Comparison of ENCODE assay signal across 8 cellular contexts in genomic region chr6:52361945-52362442, GRCh38. TPM values are rescaled to one million over a fixed set of nuclear protein-coding genes. Genes with fewer than 3 reads are reported as not detected.
A peak's percentile ranks its signal among the peaks of the same experiment; 100 is the strongest.
DNase-seq lines count a peak whose midpoint lies in the region; ATAC-seq and TF ChIP-seq lines count a peak whose summit lies in the region.

A gene with protein sequence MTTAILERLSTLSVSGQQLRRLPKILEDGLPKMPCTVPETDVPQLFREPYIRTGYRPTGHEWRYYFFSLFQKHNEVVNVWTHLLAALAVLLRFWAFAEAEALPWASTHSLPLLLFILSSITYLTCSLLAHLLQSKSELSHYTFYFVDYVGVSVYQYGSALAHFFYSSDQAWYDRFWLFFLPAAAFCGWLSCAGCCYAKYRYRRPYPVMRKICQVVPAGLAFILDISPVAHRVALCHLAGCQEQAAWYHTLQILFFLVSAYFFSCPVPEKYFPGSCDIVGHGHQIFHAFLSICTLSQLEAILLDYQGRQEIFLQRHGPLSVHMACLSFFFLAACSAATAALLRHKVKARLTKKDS (plus strand): TSS chr6:52362151. CDS start chr6:52403214, 41,063 bp downstream.

- H3K27ac Mint-ChIP-seq in GM23338: peak within 1 kb of the TSS; percentile 75
- H3K27ac Mint-ChIP-seq in progenitor cell of endocrine pancreas: peak within 1 kb of the TSS; percentile 80

- H2AFZ ChIP-seq in GM23338: peak within 1 kb of the TSS; percentile 98

- H3K27me3 Mint-ChIP-seq in GM23338 (ENCODE audit: insufficient read depth, low read depth, poor library complexity) (peaks cover 16% of the 10 kb centered on the region), progenitor cell of endocrine pancreas (peaks cover 20% of the 10 kb centered on the region)

- TF ChIP-seq CTCF in GM23338 (conservative IDR thresholded peaks at IDR 0.05; ENCODE audit: low read depth in 2 of 2) (no peak), left ventricle myocardium inferior (IDR thresholded peaks at IDR 0.05; ENCODE audit: borderline replicate concordance) (peak; percentile 19), progenitor cell of endocrine pancreas (IDR thresholded peaks at IDR 0.05; ENCODE audit: unreplicated experiment) (no peak), upper lobe of left lung (IDR thresholded peaks at IDR 0.05) (peak in 3 of 6 experiments; percentile 4 to 57 (median 41))

- H3K9me3 ChIP-seq in ES-I3 (ENCODE audit: control insufficient read depth, insufficient read depth, low read length) (no peaks in the 10 kb centered on the region), left ventricle myocardium inferior (replicated peaks) (no peaks in the 10 kb centered on the region), upper lobe of left lung (no peaks in the 10 kb centered on the region)

- H3K4me3 ChIP-seq in GM23338 (peak within 1 kb of the TSS; percentile 98), left ventricle myocardium inferior (peak within 1 kb of the TSS; percentile 82), upper lobe of left lung (peak within 1 kb of the TSS; percentile 43 to 99 (median 85))

- WGBS in upper lobe of left lung, 2 donors: 0 to 1% methylated on average over 3 to 35 of the region's 69 CpGs

- H3K9me3 Mint-ChIP-seq in GM23338 (no peaks in the 10 kb centered on the region), progenitor cell of endocrine pancreas (ENCODE audit: low read depth) (no peaks in the 10 kb centered on the region)

- peak in 2 of 4 donors; percentile 62 to 84 for TF ChIP-seq POLR2A in upper lobe of left lung (IDR thresholded peaks at IDR 0.05)

- peaks cover 7% of the 10 kb centered on the region for H3K79me2 ChIP-seq in GM23338 (replicated peaks; ENCODE audit: insufficient read depth)

- peaks cover 4% of the 10 kb centered on the region; the same call in 1 of the 2 replicates for H3K9me2 ChIP-seq in GM23338 (ENCODE audit: insufficient read depth)

- intact Hi-C loops in left ventricle myocardium inferior (cut with micrococcal nuclease): no loop called here

- peak within 1 kb of the TSS; percentile 94 for H3K4me2 ChIP-seq in GM23338

- H4K20me1 ChIP-seq in GM23338 (replicated peaks; ENCODE audit: insufficient read depth): peaks cover 9% of the 10 kb centered on the region; the same call in 1 of the 2 replicates

- no peak within 1 kb of the TSS for H3K27ac ChIP-seq in GM23338 (ENCODE audit: low read depth)
- H3K27ac ChIP-seq in left ventricle myocardium inferior (replicated peaks): peak within 1 kb of the TSS; percentile 77
- peak within 1 kb of the TSS; percentile 56 to 88 (median 78) for H3K27ac ChIP-seq in upper lobe of left lung

- H3K36me3 ChIP-seq in ES-I3 (ENCODE audit: insufficient read depth, low read length) (no peaks in the 10 kb centered on the region), GM23338 (ENCODE audit: insufficient read depth) (no peaks in the 10 kb centered on the region), left ventricle myocardium inferior (no peaks in the 10 kb centered on the region), upper lobe of left lung (no peaks in the 10 kb centered on the region)

- peaks cover 31% of the 10 kb centered on the region for H3K4me1 Mint-ChIP-seq in GM23338
- peaks cover 11% of the 10 kb centered on the region for H3K4me1 Mint-ChIP-seq in progenitor cell of endocrine pancreas (ENCODE audit: low read depth)

- H3K36me3 Mint-ChIP-seq in GM23338 (ENCODE audit: low read depth) (no peaks in the 10 kb centered on the region; the same call in 1 of the 3 replicates), progenitor cell of endocrine pancreas (ENCODE audit: insufficient read depth) (peaks cover 1% of the 10 kb centered on the region)

- no peak for TF ChIP-seq EP300 in upper lobe of left lung (IDR thresholded peaks at IDR 0.05)

- peak within 1 kb of the TSS; percentile 93 for H3K9ac ChIP-seq in ES-I3 (ENCODE audit: low read depth, low read length)

- H3K27me3 ChIP-seq in GM23338 (ENCODE audit: insufficient read depth): peaks cover 17% of the 10 kb centered on the region
- no peaks in the 10 kb centered on the region for H3K27me3 ChIP-seq in left ventricle myocardium inferior (ENCODE audit: low read depth)
- H3K27me3 ChIP-seq in upper lobe of left lung: no peaks in the 10 kb centered on the region

- ATAC-seq in GM23338 (peak; percentile 75), upper lobe of left lung (ENCODE audit: low FRiP score in 2 of 2) (peak; percentile 86 to 99)

- DNase-seq in GM23338 (ENCODE audit: low spot score): peak; percentile 72
- DNase-seq in LoVo (ENCODE audit: low spot score): peak; percentile 80
- DNase-seq in SW480 (ENCODE audit: low spot score): peak; percentile 48
- peak; percentile 57 for DNase-seq in activated naive CD8-positive, alpha-beta T cell treated with anti-CD3 and anti-CD28 coated beads, Interleukin-2, amount 50 U/mL, for 16 hours (ENCODE audit: low read depth, low spot score)
- peak; percentile 81 for DNase-seq in left ventricle myocardium inferior
- DNase-seq in progenitor cell of endocrine pancreas (ENCODE audit: low spot score, unreplicated experiment): peak; percentile 53
- DNase-seq in upper lobe of left lung: peak; percentile 84 to 96

- H3K4me3 Mint-ChIP-seq in GM23338: peak within 1 kb of the TSS; percentile 97
- H3K4me3 Mint-ChIP-seq in progenitor cell of endocrine pancreas (ENCODE audit: low read depth): peak within 1 kb of the TSS; percentile 91

- H3K4me1 ChIP-seq in ES-I3 (ENCODE audit: insufficient read depth, low read length): peaks cover 7% of the 10 kb centered on the region
- H3K4me1 ChIP-seq in GM23338 (ENCODE audit: insufficient read depth): peaks cover 26% of the 10 kb centered on the region
- peaks cover 24% of the 10 kb centered on the region for H3K4me1 ChIP-seq in left ventricle myocardium inferior
- peaks cover 4 to 25% (median 14%) of the 10 kb centered on the region in 4 donors for H3K4me1 ChIP-seq in upper lobe of left lung

- H3F3A ChIP-seq in GM23338 (replicated peaks; ENCODE audit: low read depth): 0 out of 2 replicates have a peak, but pooled peaks cover 6% of the 10 kb centered on the region

TF ChIP-seq in GM23338, 12 proteins besides CTCF, POLR2A, EP300 and RAD21:
- TF ChIP-seq EZH2 (IDR thresholded peaks at IDR 0.05; ENCODE audit: low read depth, unreplicated experiment) (no peak), STAT1 (IDR thresholded peaks at IDR 0.05; ENCODE audit: unreplicated experiment) (no peak), POLR2AphosphoS5 (IDR thresholded peaks at IDR 0.05; ENCODE audit: low read depth) (no peak; the same call in 1 of the 2 replicates), EZH2phosphoT487 (IDR thresholded peaks at IDR 0.05; ENCODE audit: unreplicated experiment) (no peak), CREB1 (CRISPR knock-in tag; IDR thresholded peaks at IDR 0.05; ENCODE audit: low read depth) (no peak), JUNB (IDR thresholded peaks at IDR 0.05; ENCODE audit: unreplicated experiment) (no peak), ZNF114 (CRISPR knock-in tag; IDR thresholded peaks at IDR 0.05) (no peak)
- TF ChIP-seq, protein P1, sequence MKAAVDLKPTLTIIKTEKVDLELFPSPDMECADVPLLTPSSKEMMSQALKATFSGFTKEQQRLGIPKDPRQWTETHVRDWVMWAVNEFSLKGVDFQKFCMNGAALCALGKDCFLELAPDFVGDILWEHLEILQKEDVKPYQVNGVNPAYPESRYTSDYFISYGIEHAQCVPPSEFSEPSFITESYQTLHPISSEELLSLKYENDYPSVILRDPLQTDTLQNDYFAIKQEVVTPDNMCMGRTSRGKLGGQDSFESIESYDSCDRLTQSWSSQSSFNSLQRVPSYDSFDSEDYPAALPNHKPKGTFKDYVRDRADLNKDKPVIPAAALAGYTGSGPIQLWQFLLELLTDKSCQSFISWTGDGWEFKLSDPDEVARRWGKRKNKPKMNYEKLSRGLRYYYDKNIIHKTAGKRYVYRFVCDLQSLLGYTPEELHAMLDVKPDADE (IDR thresholded peaks at IDR 0.05): no peak

RNA-seq across cellular contexts. Expression of the gene that starts here (rescaled TPM):
- total RNA-seq in GM23338 (2014; rRNA removed; shearing (Covaris generic)): 10.8 and 11.2 TPM in 2 replicates
- 3.6 and 3.7 TPM in 2 replicates for polyA plus RNA-seq in GM23338 (2016; fragmentation: Nextera tagmentation; extraction: Ambion mirVana)
- 2.0 TPM for total RNA-seq in left ventricle myocardium inferior
- 13.9 and 15.2 TPM in 2 replicates for total RNA-seq in progenitor cell of endocrine pancreas
- 10 to 100 TPM in 3 of 6 donors, 1 to 10 TPM in 3; 3.4 to 21.6 (median 9.3) TPM for total RNA-seq in upper lobe of left lung
